In genomic region chr1:83026745-83027144, GRCh38 we compare ENCODE assay signal across 18 cellular contexts.
"Had no signal": no experiment of that assay in that cellular context is flagged by ENCODE, and none has a peak within 500 bp of the region (broad histone marks: within the 10 kb centered on the region; RNA-seq: fewer than 3 reads in every experiment).

No MANE protein-coding gene starts in this region.

- DNase-seq: activated CD4-positive, alpha-beta T cell treated with anti-CD3 and anti-CD28 coated beads, Interleukin-2, amount 50 U/mL, for 48 hours; activated gamma-delta T cell; activated T-cell treated with anti-CD3 and anti-CD28 coated beads, Interleukin-2, amount 50 U/mL, for 4 hours; amygdala; brain microvascular endothelial cell; cortex of kidney; effector CD4-positive, alpha-beta T cell; left lung; mammary epithelial cell; naive B cell; pancreas; stimulated activated CD4-positive, alpha-beta T cell treated with anti-CD3 and anti-CD28 coated beads, Interleukin-4, amount 100 ng/mL, for 1 hour; stimulated activated naive B cell treated with anti-CD40 and anti-IgM and Interleukin-4, amounts not matched to agents 10 μg/mL and 1 μg/mL and 100 μg/mL, for 72 hours; substantia nigra; uterus had no signal

- ATAC-seq: activated CD4-positive, CD25-positive, alpha-beta regulatory T cell treated with anti-CD3 and anti-CD28 coated beads, Interleukin-2, amount 50 U/mL, for 24 hours; activated T-cell treated with anti-CD3 and anti-CD28 coated beads, Interleukin-2, amount 50 U/mL, for 4 hours; left lung; pancreas; stimulated activated naive B cell treated with anti-CD40 and anti-IgM and Interleukin-4, amounts not matched to agents 10 μg/mL and 1 μg/mL and 100 μg/mL, for 72 hours had no signal

- H3K4me3 ChIP-seq: hepatocyte, left lung, pancreas, tibial nerve, uterus had no signal
